ENCODE assay signal across 26 cellular contexts in the genomic region with DNA sequence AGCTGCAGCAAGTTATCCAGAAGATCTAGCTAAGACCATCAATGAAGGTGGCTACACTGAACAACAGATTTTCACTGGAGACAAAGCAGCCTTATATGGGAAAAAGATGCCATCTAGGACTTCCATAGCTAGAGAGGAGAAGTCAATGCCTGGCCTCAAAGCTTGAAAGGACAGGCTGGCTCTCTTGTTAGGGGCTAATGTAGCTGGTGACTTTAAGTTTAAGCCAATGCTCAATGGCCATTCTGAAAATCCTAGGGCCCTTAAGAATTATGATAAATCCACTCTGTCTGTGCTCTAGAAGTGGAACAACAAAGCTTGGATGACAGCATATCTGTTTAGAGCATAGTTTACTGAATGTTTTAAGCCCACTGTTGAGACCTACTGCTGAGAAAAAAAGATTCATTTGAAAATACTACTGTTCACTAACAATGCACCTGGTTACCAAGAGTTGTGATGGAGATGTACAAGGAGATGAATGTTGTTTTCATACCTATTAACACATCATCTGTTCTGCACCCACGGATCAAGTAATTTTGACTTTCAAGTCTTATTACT. TPM values are rescaled to one million over a fixed set of nuclear protein-coding genes. Genes with fewer than 3 reads are reported as not detected.
"Had no signal": no experiment of that assay in that cellular context is flagged by ENCODE, and none has a peak within 500 bp of the region (broad histone marks: within the 10 kb centered on the region; RNA-seq: fewer than 3 reads in every experiment).

No MANE protein-coding gene starts in this region.

- H3K36me3 ChIP-seq: stomach, suprapubic skin, thoracic aorta, thyroid gland, tibial artery, tibial nerve, transverse colon, upper lobe of left lung, upper lobe of right lung, uterus, vagina had no signal

- H3K27me3 ChIP-seq: suprapubic skin, testis, thyroid gland, tibial nerve, transverse colon, upper lobe of left lung, upper lobe of right lung, uterus, vagina had no signal

- ATAC-seq: stimulated activated effector memory CD8-positive, alpha-beta T cell treated with anti-CD3 and anti-CD28 coated beads, Interleukin-12 subunit alpha, Interleukin-12 subunit beta, amount 100 ng/mL, for 72 hours; stimulated activated memory B cell treated with anti-CD40 and anti-IgM and Interleukin-4, amounts not matched to agents 10 μg/mL and 1 μg/mL and 100 μg/mL, for 72 hours; stimulated activated naive B cell treated with anti-CD40 and anti-IgM and Interleukin-4, amounts not matched to agents 10 μg/mL and 1 μg/mL and 100 μg/mL, for 72 hours; stimulated activated naive CD8-positive, alpha-beta T cell treated with anti-CD3 and anti-CD28 coated beads, Interleukin-15, amount 100 ng/mL, for 72 hours; stimulated activated naive CD8-positive, alpha-beta T cell treated with anti-CD3 and anti-CD28 coated beads, Interleukin-15, Interleukin-2, amounts not matched to agents 100 U/mL and 50 U/mL, for 24 hours; upper lobe of right lung had no signal

- H3K27ac ChIP-seq: stomach, suprapubic skin, testis, thoracic aorta, thyroid gland, tibial artery, tibial nerve, transverse colon, upper lobe of left lung, upper lobe of right lung, uterus, vagina had no signal

- H3K4me1 ChIP-seq: thyroid gland, transverse colon, upper lobe of right lung, uterus had no signal

- H3K9me3 ChIP-seq: suprapubic skin, testis, thyroid gland, transverse colon, upper lobe of right lung, uterus, vagina had no signal

- DNase-seq: stimulated activated CD4-positive, alpha-beta T cell treated with anti-CD3 and anti-CD28 coated beads, Interleukin-2, amount 100 ng/mL, for 48 hours; stimulated activated CD4-positive, alpha-beta T cell treated with anti-CD3 and anti-CD28 coated beads, Interleukin-4, amount 100 ng/mL, for 1 hour; stimulated activated CD4-positive, alpha-beta T cell treated with anti-CD3 and anti-CD28 coated beads, Interleukin-4, amount 100 ng/mL, for 24 hours; stimulated activated CD4-positive, alpha-beta T cell treated with anti-CD3 and anti-CD28 coated beads, Interleukin-4, amount 100 ng/mL, for 4 hours; stimulated activated naive B cell treated with anti-CD40 and anti-IgM and Interleukin-4, amounts not matched to agents 10 μg/mL and 1 μg/mL and 100 μg/mL, for 72 hours; stimulated activated naive CD4-positive, alpha-beta T cell; stimulated activated naive CD4-positive, alpha-beta T cell treated with Interleukin-2 at 50 U/mL for 16 hours; stimulated activated naive CD8-positive, alpha-beta T cell treated with anti-CD3 and anti-CD28 coated beads, Interleukin-15, amount 100 ng/mL, for 72 hours; stimulated activated naive CD8-positive, alpha-beta T cell treated with anti-CD3 and anti-CD28 coated beads, Interleukin-15, Interleukin-2, amounts not matched to agents 100 U/mL and 50 U/mL, for 24 hours; substantia nigra; testis; thyroid gland; tibial artery; transverse colon; trophoblast cell; upper lobe of left lung; uterus had no signal

- H3K4me3 ChIP-seq: stomach, suprapubic skin, testis, thoracic aorta, thyroid gland, tibial artery, tibial nerve, transverse colon, upper lobe of left lung, upper lobe of right lung, uterus, vagina had no signal

RNA-seq across cellular contexts. Expression of a gene that starts 13.6 kb away (rescaled TPM):
- total RNA-seq: subcutaneous adipose tissue, thyroid gland, vagina had no signal
